Comparison of ENCODE assay signal across 9 cellular contexts in the genomic region with DNA sequence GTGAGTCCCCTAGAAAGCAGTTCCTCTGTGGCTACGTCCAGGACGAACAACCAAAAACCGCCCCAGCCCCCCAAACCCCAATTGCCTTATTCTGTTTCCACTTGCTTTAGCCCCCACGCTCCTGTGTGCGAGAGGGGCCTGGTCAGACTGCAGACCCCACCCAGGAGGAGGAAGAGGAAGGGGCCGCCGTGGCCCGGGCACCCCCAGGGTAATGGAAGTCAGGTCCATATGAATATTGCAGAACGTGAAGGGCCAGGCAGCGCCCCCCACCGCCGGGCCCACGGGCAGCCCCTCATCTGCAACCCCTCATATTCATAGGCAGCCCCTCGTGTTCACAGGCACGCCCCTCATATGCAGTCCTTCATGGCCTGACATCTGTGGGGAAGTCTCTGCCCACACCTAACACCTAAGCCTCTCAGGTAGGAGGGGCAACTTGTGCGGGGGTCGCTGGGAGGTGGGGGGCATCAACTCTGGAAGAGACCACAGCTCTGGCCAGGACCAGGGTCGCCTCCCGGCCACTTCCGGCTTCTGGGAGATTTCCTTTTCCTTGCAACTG. TPM values are rescaled to one million over a fixed set of nuclear protein-coding genes. Genes with fewer than 3 reads are reported as not detected.
A peak's percentile ranks its signal among the peaks of the same experiment; 100 is the strongest.
DNase-seq lines count a peak whose midpoint lies in the region; ATAC-seq and TF ChIP-seq lines count a peak whose summit lies in the region.
"Had no signal": no experiment of that assay in that cellular context is flagged by ENCODE, and none has a peak within 500 bp of the region (broad histone marks: within the 10 kb centered on the region; RNA-seq: fewer than 3 reads in every experiment).

No MANE protein-coding gene starts in this region.

- peaks cover 0 to 4% (median 0%) of the 10 kb centered on the region in 11 experiments; a peak in 2 of 22 replicates for H3K9me3 ChIP-seq in BLaER1 treated with 17β-estradiol and CSF1 and Interleukin-3, amounts not matched to agents 10 nM and 100 nM (replicated peaks in 1 of 11)
- no peaks in the 10 kb centered on the region for H3K9me3 ChIP-seq in endodermal cell (ENCODE audit: control insufficient read depth, low read length)

- peaks cover 70% of the 10 kb centered on the region for H3K27me3 Mint-ChIP-seq in endodermal cell (ENCODE audit: insufficient read depth)

- H3K4me1 Mint-ChIP-seq in endodermal cell: peaks cover 2% of the 10 kb centered on the region

- TF ChIP-seq CTCF in KMS-11 (conservative IDR thresholded peaks at IDR 0.05; ENCODE audit: low read depth, low read length) (no peak), endodermal cell (conservative IDR thresholded peaks at IDR 0.05) (no peak), omental fat pad (IDR thresholded peaks at IDR 0.05) (no peak)

- peak overlapping the region in 10 of 11 experiments; percentile 56 to 80 (median 70); a peak in 19 of 22 replicates for H3K9ac ChIP-seq in BLaER1 treated with 17β-estradiol and CSF1 and Interleukin-3, amounts not matched to agents 10 nM and 100 nM
- H3K9ac ChIP-seq in KMS-11: peak overlapping the region; percentile 46; the same call in 1 of the 2 replicates
- H3K9ac ChIP-seq in endodermal cell (ENCODE audit: extremely low read depth, low read length, poor library complexity, severe bottlenecking): no peak overlapping the region

- no peak overlapping the region for H3K27ac Mint-ChIP-seq in endodermal cell

- H3K36me3 ChIP-seq in BLaER1 treated with 17β-estradiol and CSF1 and Interleukin-3, amounts not matched to agents 10 nM and 100 nM: no peaks in the 10 kb centered on the region
- H3K36me3 ChIP-seq in KMS-11 (ENCODE audit: insufficient read depth): no peaks in the 10 kb centered on the region
- H3K36me3 ChIP-seq in endodermal cell (ENCODE audit: control insufficient read depth, insufficient read depth, low read length): no peaks in the 10 kb centered on the region

- no peaks in the 10 kb centered on the region for H3K9me3 Mint-ChIP-seq in endodermal cell

- peak overlapping the region; percentile 62; the same call in 1 of the 2 replicates for H2AFZ ChIP-seq in KMS-11 (ENCODE audit: low read depth)

- peaks cover 4 to 16% (median 10%) of the 10 kb centered on the region in 10 experiments; a peak in 18 of 20 replicates for H3K4me1 ChIP-seq in BLaER1 treated with 17β-estradiol and CSF1 and Interleukin-3, amounts not matched to agents 10 nM and 100 nM
- H3K4me1 ChIP-seq in KMS-11 (ENCODE audit: low read depth, poor library complexity, severe bottlenecking): no peaks in the 10 kb centered on the region
- no peaks in the 10 kb centered on the region for H3K4me1 ChIP-seq in endodermal cell (ENCODE audit: control insufficient read depth, insufficient read depth, low read length)

- ATAC-seq in omental fat pad (ENCODE audit: low FRiP score) (peak; percentile 12), HG03354 (IDR thresholded peaks at IDR 0.05; ENCODE audit: poor library complexity, severe bottlenecking, unreplicated experiment) (no peak), GM19023 (IDR thresholded peaks at IDR 0.05; ENCODE audit: unreplicated experiment) (no peak)

- peak overlapping the region; percentile 54 for H3K4me3 Mint-ChIP-seq in endodermal cell

- peak overlapping the region; percentile 54 to 79 (median 66) for H3K4me3 ChIP-seq in BLaER1 treated with 17β-estradiol and CSF1 and Interleukin-3, amounts not matched to agents 10 nM and 100 nM
- H3K4me3 ChIP-seq in KMS-11 (IDR thresholded peaks at IDR 0.05; ENCODE audit: insufficient read depth, low read depth, low read length): no peak overlapping the region
- peak overlapping the region; percentile 73 for H3K4me3 ChIP-seq in endodermal cell (ENCODE audit: low read length)

- peak overlapping the region; percentile 91 to 98 (median 95) for H3K4me2 ChIP-seq in BLaER1 treated with 17β-estradiol and CSF1 and Interleukin-3, amounts not matched to agents 10 nM and 100 nM
- peak overlapping the region; percentile 80 for H3K4me2 ChIP-seq in KMS-11

- WGBS in endodermal cell (ENCODE audit: insufficient coverage in 1 of 2, insufficient read length in 1 of 2), 2 experiments: 34 to 38% methylated on average over 10 to 20 of the region's 20 CpGs

- peaks cover 0 to 19% (median 0%) of the 10 kb centered on the region in 11 experiments; a peak in 8 of 22 replicates for H4K20me1 ChIP-seq in BLaER1 treated with 17β-estradiol and CSF1 and Interleukin-3, amounts not matched to agents 10 nM and 100 nM
- no peaks in the 10 kb centered on the region for H4K20me1 ChIP-seq in KMS-11 (ENCODE audit: insufficient read depth)

- peaks cover 0 to 15% (median 5%) of the 10 kb centered on the region in 11 experiments; a peak in 8 of 22 replicates for H3K27me3 ChIP-seq in BLaER1 treated with 17β-estradiol and CSF1 and Interleukin-3, amounts not matched to agents 10 nM and 100 nM
- H3K27me3 ChIP-seq in KMS-11 (ENCODE audit: insufficient read depth, low read depth) (no peaks in the 10 kb centered on the region), endodermal cell (ENCODE audit: control insufficient read depth, insufficient read depth, low read length, poor library complexity, severe bottlenecking) (peaks cover 56% of the 10 kb centered on the region)

- H3K27ac ChIP-seq in BLaER1 treated with 17β-estradiol and CSF1 and Interleukin-3, amounts not matched to agents 10 nM and 100 nM: no peak overlapping the region
- H3K27ac ChIP-seq in KMS-11 (no peak overlapping the region), endodermal cell (ENCODE audit: low read depth, low read length) (no peak overlapping the region)

- H3K79me2 ChIP-seq in KMS-11 (ENCODE audit: insufficient read depth, low read depth): no peaks in the 10 kb centered on the region

- DNase-seq in endodermal cell (no peak), omental fat pad (ENCODE audit: low spot score) (no peak), NCI-H1694 (lab: John Stamatoyannopoulos, UW) (no peak)
- DNase-seq in activated effector memory CD4-positive, alpha-beta T cell treated with Interleukin-2 at 50 U/mL for 16 hours: no peak
- DNase-seq: T-helper 9 cell had no signal

- H3K36me3 Mint-ChIP-seq in endodermal cell (ENCODE audit: low read depth): no peaks in the 10 kb centered on the region

RNA-seq across cellular contexts. Expression of a gene that starts 37.7 kb away (rescaled TPM):
- total RNA-seq in endodermal cell (10 to 100 TPM; 16.3 to 22.8 TPM), omental fat pad (under 1 TPM in 3 of 4 donors, not detected in 1; 0.44 to 0.65 (median 0.60) TPM)
- 20.9 TPM for polyA plus RNA-seq in endodermal cell (2013, experiment 1 of 2)
- 19.5 TPM for polyA plus RNA-seq in endodermal cell (2013, experiment 2 of 2)

Comparison
In these comparisons a context has a peak if more than half of its experiments do, and no peak if none do; other contexts are left out.
1. RNA of a gene that starts 37.7 kb away (total RNA-seq): 16.3 to 22.8 TPM in endodermal cell; 0.44 to 0.65 TPM in omental fat pad; every median in the first group is over 10 times any median in the second.